ENCODE assay signal across 10 cellular contexts in the genomic region with DNA sequence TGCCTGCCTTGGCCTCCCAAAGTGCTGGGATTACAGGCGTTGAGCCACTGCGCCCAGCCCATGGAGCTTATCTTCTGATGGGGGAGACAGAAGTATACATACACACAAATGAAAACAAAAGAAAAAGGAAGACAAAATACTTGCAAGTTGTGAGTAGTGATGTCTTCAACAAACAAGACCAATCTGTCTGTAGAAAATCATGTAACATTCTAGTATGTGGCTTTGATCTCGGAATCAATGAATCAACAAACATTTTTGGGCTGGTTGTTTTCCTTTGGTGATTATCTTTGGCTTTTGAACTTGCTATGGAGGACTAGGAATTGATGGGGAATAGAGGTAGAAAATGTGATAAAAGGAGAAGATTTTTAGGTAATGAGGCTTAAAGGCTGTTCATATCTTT. TPM values are rescaled to one million over a fixed set of nuclear protein-coding genes. Genes with fewer than 3 reads are reported as not detected.
"Had no signal": no experiment of that assay in that cellular context is flagged by ENCODE, and none has a peak within 500 bp of the region (broad histone marks: within the 10 kb centered on the region; RNA-seq: fewer than 3 reads in every experiment).

No MANE protein-coding gene starts in this region.

- H3K9me3 Mint-ChIP-seq: GM23338, HFFc6, IgD-negative memory B cell had no signal

- DNase-seq: H9, HFFc6, KBM-7 had no signal

- H2AFZ ChIP-seq: GM23338 had no signal

- H3K36me3 Mint-ChIP-seq: IgD-negative memory B cell had no signal

- H3K4me3 Mint-ChIP-seq: GM23338, H9, HFFc6, IgD-negative memory B cell had no signal

- ATAC-seq: GM23338, HCT116 had no signal

- H3K4me3 ChIP-seq: GM23338 had no signal

- H3K27ac Mint-ChIP-seq: GM23338, H9, HFFc6, IgD-negative memory B cell had no signal

- FAIRE-seq: H1, H54, HTR-8/SVneo had no signal

- H3K4me2 ChIP-seq: GM23338 had no signal

RNA-seq across cellular contexts. Expression of gene BTBD18, which starts 6.6 kb away (rescaled TPM):
- total RNA-seq: GM23338, H1, H9, HFFc6, HT-29 had no signal
